10 cellular contexts compared by ENCODE assay signal in the genomic region with DNA sequence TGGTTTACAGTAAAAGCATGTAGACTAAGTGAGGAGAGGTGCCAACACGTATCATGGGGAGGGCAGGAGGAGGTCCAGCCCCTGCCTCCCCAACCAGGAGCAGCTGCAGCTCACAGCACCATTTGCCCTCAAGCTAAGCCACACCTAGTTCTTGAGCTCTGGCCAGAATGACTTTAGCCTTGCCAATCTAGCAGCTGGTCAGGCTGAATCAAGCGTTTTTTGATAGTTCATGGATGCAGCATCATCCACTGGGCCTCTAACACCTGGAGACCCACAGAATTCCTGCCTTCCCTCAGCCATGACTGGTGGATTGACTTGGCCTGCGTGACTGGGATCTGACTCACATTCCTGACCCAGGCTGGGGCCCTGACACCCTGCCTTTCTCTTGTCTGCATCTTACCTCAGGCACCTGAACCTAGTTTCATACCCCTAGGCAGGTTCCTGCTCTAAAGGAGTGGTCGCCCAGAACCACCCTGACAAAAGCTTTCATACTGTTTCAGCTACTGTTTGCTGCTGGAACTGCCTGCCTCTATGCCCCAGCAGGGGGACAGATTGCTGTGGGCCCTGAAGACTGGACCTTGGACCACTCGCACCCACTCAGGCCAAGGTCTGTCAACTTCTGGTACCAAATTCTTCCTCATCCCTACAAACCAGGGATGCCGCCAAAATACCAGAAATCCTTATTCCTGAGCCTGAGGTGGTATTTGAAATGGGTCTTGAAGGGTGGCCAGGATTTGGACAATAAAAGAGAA.
A peak's percentile ranks its signal among the peaks of the same experiment; 100 is the strongest.
DNase-seq lines count a peak whose midpoint lies in the region; ATAC-seq, FAIRE-seq and TF ChIP-seq lines count a peak whose summit lies in the region.
"Had no signal": no experiment of that assay in that cellular context is flagged by ENCODE, and none has a peak within 500 bp of the region (broad histone marks: within the 10 kb centered on the region; RNA-seq: fewer than 3 reads in every experiment).

No MANE protein-coding gene starts in this region.

- H3K36me3 Mint-ChIP-seq in T-helper 17 cell (ENCODE audit: low read depth) = no peaks in the 10 kb centered on the region
- H3K36me3 Mint-ChIP-seq: brain had no signal

- H2BK12ac ChIP-seq in trophoblast cell (ENCODE audit: low read length) = no peak overlapping the region

- no peak overlapping the region for H3K9ac ChIP-seq in trophoblast cell (ENCODE audit: low read length)

- H3K27me3 Mint-ChIP-seq in T-helper 17 cell = peaks cover 26% of the 10 kb centered on the region

- no peak overlapping the region for H3K4ac ChIP-seq in trophoblast cell (ENCODE audit: low read depth, low read length)

- H3K4me3 ChIP-seq in bronchial epithelial cell (ENCODE audit: low read depth, low read length) (no peak overlapping the region), trophoblast cell (ENCODE audit: low read depth, low read length) (no peak overlapping the region), WERI-Rb-1 (ENCODE audit: low read depth, low read length) (no peak overlapping the region)

- no peak overlapping the region for H3K18ac ChIP-seq in trophoblast cell (ENCODE audit: low read length)

- no peaks in the 10 kb centered on the region for H3K79me2 ChIP-seq in trophoblast cell (ENCODE audit: control insufficient read depth, insufficient read depth, low read length, poor library complexity)

- DNase-seq in ELR (ENCODE audit: low read depth) = peak; percentile 86
- peak; percentile 73 to 92 for DNase-seq in NCI-H2081 (lab: John Stamatoyannopoulos, UW)
- DNase-seq in bronchial epithelial cell (ENCODE audit: low read depth) = peak; percentile 100
- peak; percentile 94 to 95 for DNase-seq in trophoblast cell
- no peak for DNase-seq in WERI-Rb-1
- no peak for DNase-seq in T-helper 17 cell
- no peak for DNase-seq in NCI-H2171 (lab: John Stamatoyannopoulos, UW)
- DNase-seq: posterior cingulate gyrus had no signal

- H3K4me1 Mint-ChIP-seq in T-helper 17 cell = no peaks in the 10 kb centered on the region

- TF ChIP-seq CTCF in bronchial epithelial cell (IDR thresholded peaks at IDR 0.05; ENCODE audit: insufficient read depth, low read length, severe bottlenecking) (peak; percentile 17), WERI-Rb-1 (IDR thresholded peaks at IDR 0.05; ENCODE audit: low read depth, low read length) (no peak)

- peak overlapping the region; percentile 11 for H4K91ac ChIP-seq in trophoblast cell (ENCODE audit: low read depth, low read length)

- H3K14ac ChIP-seq in trophoblast cell (ENCODE audit: low read length) = peak overlapping the region; percentile 2

- H3K23ac ChIP-seq in trophoblast cell (ENCODE audit: low read length) = no peak overlapping the region

- H3K4me2 ChIP-seq in trophoblast cell (ENCODE audit: low read length) = no peak overlapping the region

- H2AK5ac ChIP-seq in trophoblast cell (ENCODE audit: low read length) = no peak overlapping the region

- H3K27me3 ChIP-seq in bronchial epithelial cell (ENCODE audit: control insufficient read depth, insufficient read depth, low read length) = no peaks in the 10 kb centered on the region
- no peaks in the 10 kb centered on the region for H3K27me3 ChIP-seq in trophoblast cell (ENCODE audit: insufficient read depth, low read length)
- no peaks in the 10 kb centered on the region for H3K27me3 ChIP-seq in WERI-Rb-1 (ENCODE audit: insufficient read depth, low read depth, severe bottlenecking)

- H3K4me1 ChIP-seq in trophoblast cell (ENCODE audit: control insufficient read depth in 1 of 2, insufficient read depth in 2 of 2, low read length in 2 of 2) = peaks cover 18 to 29% of the 10 kb centered on the region in 2 experiments

- no peaks in the 10 kb centered on the region for H3K36me3 ChIP-seq in bronchial epithelial cell (ENCODE audit: control insufficient read depth, insufficient read depth, low read length)
- H3K36me3 ChIP-seq in trophoblast cell (ENCODE audit: control insufficient read depth in 1 of 2, insufficient read depth in 2 of 2, low read length in 2 of 2) = no peaks in the 10 kb centered on the region
- H3K36me3 ChIP-seq in WERI-Rb-1 = no peaks in the 10 kb centered on the region

- peak; percentile 95 for FAIRE-seq in bronchial epithelial cell (lab: Jason Lieb, UNC)

- H3K9me3 ChIP-seq in trophoblast cell (ENCODE audit: insufficient read depth, low read depth, low read length) = no peaks in the 10 kb centered on the region
- no peaks in the 10 kb centered on the region for H3K9me3 ChIP-seq in WERI-Rb-1 (ENCODE audit: severe bottlenecking)
- no peaks in the 10 kb centered on the region for H3K9me3 ChIP-seq in T-helper 17 cell (ENCODE audit: control insufficient read depth, low read length, poor library complexity, severe bottlenecking)

- peaks cover 15% of the 10 kb centered on the region for H3K79me1 ChIP-seq in trophoblast cell (ENCODE audit: low read length)

- no peak overlapping the region for H3K4me3 Mint-ChIP-seq in T-helper 17 cell
- H3K4me3 Mint-ChIP-seq: brain had no signal

- H2BK120ac ChIP-seq in trophoblast cell (ENCODE audit: insufficient read depth, low read length, poor library complexity) = peak overlapping the region; percentile 12

- ATAC-seq in T-helper 17 cell = no peak
- no peak for ATAC-seq in GM21381 (IDR thresholded peaks at IDR 0.05; ENCODE audit: unreplicated experiment)

- no peak overlapping the region for H2AFZ ChIP-seq in trophoblast cell (ENCODE audit: insufficient read depth, low read length, poor library complexity)

- H3K27ac ChIP-seq in trophoblast cell (ENCODE audit: low read depth, low read length) (no peak overlapping the region), WERI-Rb-1 (no peak overlapping the region)

- peak overlapping the region; percentile 18 for H2BK5ac ChIP-seq in trophoblast cell (ENCODE audit: low read depth, low read length, poor library complexity)

- no CpG with 5 or more reads among the region's 6 CpGs for WGBS in trophoblast cell (ENCODE audit: extremely low coverage, insufficient coverage, insufficient read length)

- peak overlapping the region; percentile 0 for H4K8ac ChIP-seq in trophoblast cell (ENCODE audit: low read depth, low read length)

- no peak overlapping the region for H3K27ac Mint-ChIP-seq in T-helper 17 cell

- no peak overlapping the region for H4K12ac ChIP-seq in trophoblast cell (ENCODE audit: low read depth, low read length)

Comparison
In these comparisons a context has a peak if more than half of its experiments do, and no peak if none do; other contexts are left out.
1. DNase-seq: peak in ELR (single experiment), NCI-H2081 (2 of 2), bronchial epithelial cell (single experiment) and trophoblast cell (2 of 2); none in WERI-Rb-1 (single experiment), T-helper 17 cell (0 of 3) and NCI-H2171 (single experiment).